ENCODE assay signal across 24 cellular contexts in genomic region chr12:76402259-76402658, GRCh38. TPM values are rescaled to one million over a fixed set of nuclear protein-coding genes. Genes with fewer than 3 reads are reported as not detected.
DNase-seq lines count a peak whose midpoint lies in the region; ATAC-seq and TF ChIP-seq lines count a peak whose summit lies in the region.
"Had no signal": no experiment of that assay in that cellular context is flagged by ENCODE, and none has a peak within 500 bp of the region (broad histone marks: within the 10 kb centered on the region; RNA-seq: fewer than 3 reads in every experiment).

No MANE protein-coding gene starts in this region.

- TF ChIP-seq CTCF in activated CD8-positive, alpha-beta T cell treated with anti-CD3 and anti-CD28 coated beads for 36 hours (IDR thresholded peaks at IDR 0.05), result no peak
- TF ChIP-seq CTCF in nephron progenitor cell (IDR thresholded peaks at IDR 0.05), result no peak

- DNase-seq in CMK (ENCODE audit: low read depth) (peak; percentile 9), HuH-7.5 (ENCODE audit: low spot score) (peak; percentile 41), amniotic epithelial cell (ENCODE audit: low read depth) (peak; percentile 40), midbrain (lab: John Stamatoyannopoulos, UW) (no peak), nephron progenitor cell (no peak)
- DNase-seq in activated CD8-positive, alpha-beta T cell treated with anti-CD3 and anti-CD28 coated beads for 36 hours, result no peak
- no peak for DNase-seq in activated CD4-positive, alpha-beta T cell treated with anti-CD3 and anti-CD28 coated beads, Interleukin-2, amount 50 U/mL, for 1 hour
- DNase-seq: CD8-positive, alpha-beta memory T cell; DMS153; DND-41; IMR-90; MM.1S; NCI-H187; NCI-H2081 treated with DMSO at 0.1 percent for 48 hours; NCI-H2171; NCI-H226; NCI-H510A treated with DMSO at 0.1 percent for 48 hours; NCI-H82; NK-92 treated with Interleukin-12 subunit alpha and Interleukin-12 subunit beta, amount 100 ng/mL, for 24 hours; Right ventricle myocardium superior; RPMI8226 had no signal

- H3K27me3 Mint-ChIP-seq in activated CD8-positive, alpha-beta T cell treated with anti-CD3 and anti-CD28 coated beads for 36 hours, result no peaks in the 10 kb centered on the region
- H3K27me3 Mint-ChIP-seq in nephron progenitor cell (ENCODE audit: low read depth, poor library complexity), result no peaks in the 10 kb centered on the region
- H3K27me3 Mint-ChIP-seq: B cell; CD8-positive, alpha-beta memory T cell had no signal

- peaks cover 5% of the 10 kb centered on the region for H3K36me3 Mint-ChIP-seq in activated CD8-positive, alpha-beta T cell treated with anti-CD3 and anti-CD28 coated beads for 36 hours (ENCODE audit: low read depth)
- H3K36me3 Mint-ChIP-seq in nephron progenitor cell (ENCODE audit: low read depth), result peaks cover 17% of the 10 kb centered on the region

- ATAC-seq in SK-N-SH treated with all-trans-retinoic acid at 6 μM for 48 hours, result no peak
- ATAC-seq in activated CD8-positive, alpha-beta T cell treated with anti-CD3 and anti-CD28 coated beads for 36 hours, result no peak

- no peaks in the 10 kb centered on the region for H3K4me1 Mint-ChIP-seq in activated CD8-positive, alpha-beta T cell treated with anti-CD3 and anti-CD28 coated beads for 36 hours (ENCODE audit: low read depth)
- H3K4me1 Mint-ChIP-seq in nephron progenitor cell, result no peaks in the 10 kb centered on the region
- H3K4me1 Mint-ChIP-seq: B cell, CD14-positive monocyte had no signal

- H3K9me3 Mint-ChIP-seq in activated CD8-positive, alpha-beta T cell treated with anti-CD3 and anti-CD28 coated beads for 36 hours, result no peaks in the 10 kb centered on the region
- no peaks in the 10 kb centered on the region for H3K9me3 Mint-ChIP-seq in nephron progenitor cell
- H3K9me3 Mint-ChIP-seq: CD14-positive monocyte; CD8-positive, alpha-beta memory T cell had no signal

- H3K4me3 Mint-ChIP-seq in activated CD8-positive, alpha-beta T cell treated with anti-CD3 and anti-CD28 coated beads for 36 hours, result no peak overlapping the region
- H3K4me3 Mint-ChIP-seq in nephron progenitor cell, result no peak overlapping the region
- H3K4me3 Mint-ChIP-seq: B cell; CD14-positive monocyte; CD8-positive, alpha-beta memory T cell had no signal

- POLR2A ChIA-PET in activated CD8-positive, alpha-beta T cell treated with anti-CD3 and anti-CD28 coated beads for 36 hours (lab: Charles Lee), result no interaction called here

- CTCF ChIA-PET in activated CD8-positive, alpha-beta T cell treated with anti-CD3 and anti-CD28 coated beads for 36 hours (lab: Charles Lee), result no interaction called here

- no peak overlapping the region for H3K27ac Mint-ChIP-seq in activated CD8-positive, alpha-beta T cell treated with anti-CD3 and anti-CD28 coated beads for 36 hours
- no peak overlapping the region for H3K27ac Mint-ChIP-seq in nephron progenitor cell
- H3K27ac Mint-ChIP-seq: B cell, CD14-positive monocyte had no signal

- intact Hi-C loops in activated CD8-positive, alpha-beta T cell treated with anti-CD3 and anti-CD28 coated beads for 36 hours (cut with micrococcal nuclease), result no loop called here

TF ChIP-seq in SK-N-SH treated with all-trans-retinoic acid at 6 μM for 48 hours, 23 proteins besides CTCF, POLR2A, EP300 and RAD21:
- TF ChIP-seq TCF4 (CRISPR knock-in tag; IDR thresholded peaks at IDR 0.05; ENCODE audit: borderline replicate concordance) (peak; percentile 45; the same call in 1 of the 2 replicates), TSHZ2 (CRISPR knock-in tag; IDR thresholded peaks at IDR 0.05) (peak; percentile 91; the same call in 1 of the 2 replicates), ZC3H10 (CRISPR knock-in tag; IDR thresholded peaks at IDR 0.05) (no peak)
TF ChIP-seq in SK-N-SH treated with all-trans-retinoic acid at 6 μM for 48 hours: peak in this region for 2.

RNA-seq across cellular contexts. Expression of gene BBS10, which starts 54.0 kb away (rescaled TPM):
- total RNA-seq in activated CD8-positive, alpha-beta T cell treated with anti-CD3 and anti-CD28 coated beads for 36 hours, result 1 to 10 TPM; 3.7 to 3.9 TPM

Comparison
In these comparisons a context has a peak if more than half of its experiments do, and no peak if none do; other contexts are left out.
1. DNase-seq: peak in CMK (single experiment), HuH-7.5 (single experiment) and amniotic epithelial cell (single experiment); none in activated CD8-positive, alpha-beta T cell treated with anti-CD3 and anti-CD28 coated beads for 36 hours (single experiment), midbrain (single experiment), activated CD4-positive, alpha-beta T cell treated with anti-CD3 and anti-CD28 coated beads, Interleukin-2, amount 50 U/mL, for 1 hour (single experiment) and nephron progenitor cell (single experiment).